ENCODE assay signal across 27 cellular contexts in genomic region chr6:132261354-132261753, GRCh38.
"Had no signal": no experiment of that assay in that cellular context is flagged by ENCODE, and none has a peak within 500 bp of the region (broad histone marks: within the 10 kb centered on the region; RNA-seq: fewer than 3 reads in every experiment).

No MANE protein-coding gene starts in this region.

- H3K4me3 Mint-ChIP-seq: activated B cell treated with CpG ODN at 0.5 μM for 24 hours; activated CD4-positive, alpha-beta T cell treated with anti-CD3 and anti-CD28 coated beads for 36 hours; activated CD8-positive, alpha-beta memory T cell treated with anti-CD3 and anti-CD28 coated beads, Interleukin-2, amount 10 ng/mL, durations not matched to agents 7 days and 5 days; activated CD8-positive, alpha-beta T cell treated with anti-CD3 and anti-CD28 coated beads, Interleukin-2, amount 10 ng/mL, durations not matched to agents 7 days and 5 days; activated naive CD4-positive, alpha-beta T cell treated with anti-CD3 and anti-CD28 coated beads, Interleukin-2, amount 50 U/mL, for 24 hours; activated naive CD8-positive, alpha-beta T cell treated with anti-CD3 and anti-CD28 coated beads, Interleukin-2, amount 50 U/mL, for 24 hours; naive thymus-derived CD4-positive, alpha-beta T cell; neural progenitor cell; T-helper 2 cell treated with Interferon-gamma antibody and Interleukin-4, amounts not matched to agents 5 μg/mL and 100 μg/mL, for 36 hours; type B pancreatic cell had no signal

- H3K9ac ChIP-seq: neural progenitor cell, parathyroid adenoma had no signal

- H3K4me2 ChIP-seq: hepatocyte, neural progenitor cell had no signal

- H3K27ac Mint-ChIP-seq: activated B cell treated with CpG ODN at 0.5 μM for 24 hours; activated CD4-positive, alpha-beta T cell treated with anti-CD3 and anti-CD28 coated beads for 36 hours; activated CD8-positive, alpha-beta memory T cell treated with anti-CD3 and anti-CD28 coated beads, Interleukin-2, amount 10 ng/mL, durations not matched to agents 7 days and 5 days; activated CD8-positive, alpha-beta T cell treated with anti-CD3 and anti-CD28 coated beads, Interleukin-2, amount 10 ng/mL, durations not matched to agents 7 days and 5 days; activated naive CD4-positive, alpha-beta T cell treated with anti-CD3 and anti-CD28 coated beads, Interleukin-2, amount 50 U/mL, for 24 hours; activated naive CD8-positive, alpha-beta T cell treated with anti-CD3 and anti-CD28 coated beads, Interleukin-2, amount 50 U/mL, for 24 hours; activated T-helper 2 cell treated with anti-CD3 and anti-CD28 coated beads, Interferon-gamma antibody, Interleukin-2, Interleukin-4, amounts not matched to agents 10 μg/mL and 5 μg/mL and 100 μg/mL, durations not matched to agents 14 hours and 24 hours and 36 hours; naive thymus-derived CD4-positive, alpha-beta T cell; neural progenitor cell; T-helper 2 cell treated with Interferon-gamma antibody and Interleukin-4, amounts not matched to agents 5 μg/mL and 100 μg/mL, for 36 hours; type B pancreatic cell had no signal

- H3K27ac ChIP-seq: colonic mucosa, gastroesophageal sphincter, hepatocyte, neural progenitor cell, parathyroid adenoma, right atrium auricular region, thoracic aorta, uterus had no signal

- H3K4me1 ChIP-seq: colonic mucosa, gastroesophageal sphincter, parathyroid adenoma, right atrium auricular region, uterus had no signal

- H3K36me3 ChIP-seq: colonic mucosa, gastroesophageal sphincter, neural progenitor cell, right atrium auricular region, thoracic aorta, uterus had no signal

- FAIRE-seq: endometrium, keratinocyte had no signal

- H3K9me3 Mint-ChIP-seq: activated B cell treated with CpG ODN at 0.5 μM for 24 hours; activated naive CD4-positive, alpha-beta T cell treated with anti-CD3 and anti-CD28 coated beads, Interleukin-2, amount 50 U/mL, for 24 hours; activated naive CD8-positive, alpha-beta T cell treated with anti-CD3 and anti-CD28 coated beads, Interleukin-2, amount 50 U/mL, for 24 hours; activated T-helper 2 cell treated with anti-CD3 and anti-CD28 coated beads, Interferon-gamma antibody, Interleukin-2, Interleukin-4, amounts not matched to agents 10 μg/mL and 5 μg/mL and 100 μg/mL, durations not matched to agents 14 hours and 24 hours and 36 hours; naive thymus-derived CD4-positive, alpha-beta T cell; neural progenitor cell; T-helper 2 cell treated with Interferon-gamma antibody and Interleukin-4, amounts not matched to agents 5 μg/mL and 100 μg/mL, for 36 hours; type B pancreatic cell had no signal

- H3K4me1 Mint-ChIP-seq: activated B cell treated with CpG ODN at 0.5 μM for 24 hours; activated CD4-positive, alpha-beta T cell treated with anti-CD3 and anti-CD28 coated beads for 36 hours; activated CD8-positive, alpha-beta memory T cell treated with anti-CD3 and anti-CD28 coated beads, Interleukin-2, amount 10 ng/mL, durations not matched to agents 7 days and 5 days; activated naive CD4-positive, alpha-beta T cell treated with anti-CD3 and anti-CD28 coated beads, Interleukin-2, amount 50 U/mL, for 24 hours; activated naive CD8-positive, alpha-beta T cell treated with anti-CD3 and anti-CD28 coated beads, Interleukin-2, amount 50 U/mL, for 24 hours; naive thymus-derived CD4-positive, alpha-beta T cell had no signal

- H3K9me3 ChIP-seq: colonic mucosa, gastroesophageal sphincter, right atrium auricular region, thoracic aorta, uterus had no signal

- H3K27me3 Mint-ChIP-seq: type B pancreatic cell had no signal

- H3K27me3 ChIP-seq: colonic mucosa, gastroesophageal sphincter, hepatocyte, neural progenitor cell, right atrium auricular region, uterus had no signal

- DNase-seq: activated B cell treated with CpG ODN at 0.5 μM for 24 hours; activated CD4-positive, alpha-beta T cell treated with anti-CD3 and anti-CD28 coated beads for 36 hours; activated CD8-positive, alpha-beta memory T cell treated with anti-CD3 and anti-CD28 coated beads, Interleukin-2, amount 10 ng/mL, durations not matched to agents 7 days and 5 days; activated CD8-positive, alpha-beta T cell treated with anti-CD3 and anti-CD28 coated beads, Interleukin-2, amount 10 ng/mL, durations not matched to agents 7 days and 5 days; activated naive CD8-positive, alpha-beta T cell treated with anti-CD3 and anti-CD28 coated beads, Interleukin-2, amount 50 U/mL, for 24 hours; activated T-cell treated with anti-CD3 and anti-CD28 coated beads, Interleukin-2, amount 50 U/mL, for 48 hours; colonic mucosa; effector CD8-positive, alpha-beta T cell; left cardiac atrium; left ventricle myocardium superior; naive thymus-derived CD4-positive, alpha-beta T cell; occipital lobe; stimulated activated CD4-positive, alpha-beta T cell treated with anti-CD3 and anti-CD28 coated beads, Interleukin-4, amount 100 ng/mL, for 1 hour; stimulated activated naive CD8-positive, alpha-beta T cell treated with anti-CD3 and anti-CD28 coated beads, Interleukin-15, Interleukin-2, amounts not matched to agents 100 U/mL and 50 U/mL, for 24 hours; uterus had no signal

- H3K79me2 ChIP-seq: hepatocyte, parathyroid adenoma had no signal

- H2AFZ ChIP-seq: hepatocyte, neural progenitor cell, parathyroid adenoma had no signal

- H3K4me3 ChIP-seq: colonic mucosa, gastroesophageal sphincter, hepatocyte, neural progenitor cell, right atrium auricular region, thoracic aorta, uterus had no signal

- H3K36me3 Mint-ChIP-seq: activated CD8-positive, alpha-beta memory T cell treated with anti-CD3 and anti-CD28 coated beads, Interleukin-2, amount 10 ng/mL, durations not matched to agents 7 days and 5 days; activated naive CD4-positive, alpha-beta T cell treated with anti-CD3 and anti-CD28 coated beads, Interleukin-2, amount 50 U/mL, for 24 hours; naive thymus-derived CD4-positive, alpha-beta T cell; neural progenitor cell; type B pancreatic cell had no signal
